In the genomic region with DNA sequence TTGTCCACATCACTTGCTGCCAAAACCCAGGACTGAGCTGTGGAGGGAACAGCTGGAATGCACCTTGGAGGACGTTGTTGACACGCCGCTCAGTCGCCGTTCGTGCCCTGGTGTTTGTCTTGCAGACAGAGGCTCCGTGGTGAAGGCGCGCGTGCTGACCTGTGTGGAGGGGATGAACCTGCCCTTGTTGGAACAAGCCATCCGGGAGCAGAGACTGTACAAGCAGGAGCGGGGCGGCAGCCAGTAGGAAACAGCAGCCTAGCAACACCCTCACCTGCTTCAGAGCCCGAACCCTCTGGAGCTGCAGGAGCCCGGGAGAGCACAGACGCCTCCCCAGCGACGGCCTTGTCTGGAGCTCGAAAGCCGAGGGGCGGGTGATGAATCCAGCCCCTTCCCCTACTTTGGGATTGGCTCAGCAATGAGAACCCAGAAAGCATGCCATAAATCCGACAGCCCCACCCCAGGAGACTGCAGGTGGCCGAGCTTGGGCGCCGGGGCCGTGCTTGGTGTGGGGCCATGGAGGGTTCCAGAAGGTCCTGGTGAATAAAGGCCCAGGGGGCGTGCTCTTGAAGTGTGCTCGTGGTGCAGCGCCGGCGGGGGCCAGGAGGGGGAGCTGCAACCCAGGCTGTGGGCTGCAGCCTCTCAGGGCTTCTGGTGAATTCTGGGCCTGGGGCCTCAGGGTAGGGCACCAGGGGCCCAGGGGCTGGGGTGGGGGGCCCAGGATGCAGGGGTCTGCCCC, we compare ENCODE assay signal across 8 cellular contexts. TPM values are rescaled to one million over a fixed set of nuclear protein-coding genes. Genes with fewer than 3 reads are reported as not detected.
DNase-seq lines count a peak whose midpoint lies in the region; ATAC-seq, FAIRE-seq and TF ChIP-seq lines count a peak whose summit lies in the region.

No MANE protein-coding gene starts in this region.

- no peaks in the 10 kb centered on the region for H3K9me3 ChIP-seq in A549

- peaks cover 15% of the 10 kb centered on the region; the same call in 2 of the 3 replicates for H3K4me1 ChIP-seq in A549

- no peak overlapping the region for H3K4me2 ChIP-seq in A549

- peak overlapping the region in 1 of 2 experiments; percentile 52; a peak in 2 of 6 replicates for H3K27ac ChIP-seq in A549

- TF ChIP-seq POLR2A in A549 (IDR thresholded peaks at IDR 0.05; ENCODE audit: low read length): no peak

- DNase-seq in A549 (ENCODE audit: low read depth in 1 of 2, low spot score in 1 of 2) (peak; percentile 73 to 96), GM13977 (ENCODE audit: low spot score) (peak; percentile 85), RCC 7860 (ENCODE audit: low spot score) (peak; percentile 20), left cardiac atrium (peak; percentile 38), NCI-H1105 treated with DMSO at 0.1 percent for 48 hours (lab: John Stamatoyannopoulos, UW) (no peak)
- DNase-seq in activated naive CD4-positive, alpha-beta T cell (lab: John Stamatoyannopoulos, UW): peak; percentile 19 to 63 (median 44)
- DNase-seq in stimulated activated CD4-positive, alpha-beta T cell treated with anti-CD3 and anti-CD28 coated beads, Interleukin-15, amount 100 ng/mL, for 24 hours: peak; percentile 77

- POLR2A ChIA-PET in A549 (lab: Yijun Ruan, JAX): interaction anchor here (0.9 to 1.3 kb wide), 2 partner anchors 95 to 121 kb away, joined by 3 to 4 read pairs; a partner anchor contains a TSS

- peak; percentile 72 to 74 for TF ChIP-seq RAD21 in A549 (conservative IDR thresholded peaks at IDR 0.05 in 1 of 2, IDR thresholded peaks at IDR 0.05 in 1 of 2)

- FAIRE-seq in A549 (lab: Jason Lieb, UNC): no peak
- no peak for FAIRE-seq in RCC 7860 (lab: Jason Lieb, UNC)

- CTCF ChIA-PET in A549 (lab: Yijun Ruan, JAX): interaction anchor here (0.6 to 24.2 kb wide), 45 partner anchors 10 to 685 kb away, joined by 3 to 408 read pairs (median 4); a partner anchor contains a TSS

- 64% methylated on average over 27 of the region's 31 CpGs for WGBS in A549 (ENCODE audit: missing lambda C conversion rate)

- no peak for TF ChIP-seq EP300 in A549 (IDR thresholded peaks at IDR 0.05)

- no peak overlapping the region for H3K4me3 ChIP-seq in A549

- TF ChIP-seq CTCF in A549 (IDR thresholded peaks at IDR 0.05): peak; percentile 77
- peak; percentile 92 for TF ChIP-seq CTCF in GM13977 (IDR thresholded peaks at IDR 0.05; ENCODE audit: extremely low read depth, insufficient read depth, missing control alignments)

- ATAC-seq in A549: peak; percentile 68 to 84; a peak in 5 of 6 replicates
- ATAC-seq in left cardiac atrium: peak in 1 of 2 donors; percentile 18
- ATAC-seq in GM19397 (IDR thresholded peaks at IDR 0.05; ENCODE audit: unreplicated experiment): no peak

- intact Hi-C loops in left cardiac atrium (cut with DNase I): no loop called here

- in situ Hi-C loops in GM13977 (cut with MboI; ENCODE audit: low pct_unique_long_range_greater_than_20kb, low sequenced_read_pairs, unreplicated experiment): loop anchor here (10.0 kb wide), 1 partner anchor 95 kb away; a partner anchor contains a TSS

TF ChIP-seq in A549, 52 proteins besides CTCF, POLR2A, EP300 and RAD21:
- TF ChIP-seq JUNB (IDR thresholded peaks at IDR 0.05) (no peak), CEBPB (IDR thresholded peaks at IDR 0.05) (no peak), CHD2 (IDR thresholded peaks at IDR 0.05; ENCODE audit: low read length, partially characterized antibody) (no peak), SMC3 (IDR thresholded peaks at IDR 0.05) (peak; percentile 41; the same call in 1 of the 3 replicates)
- TF ChIP-seq, protein P1, sequence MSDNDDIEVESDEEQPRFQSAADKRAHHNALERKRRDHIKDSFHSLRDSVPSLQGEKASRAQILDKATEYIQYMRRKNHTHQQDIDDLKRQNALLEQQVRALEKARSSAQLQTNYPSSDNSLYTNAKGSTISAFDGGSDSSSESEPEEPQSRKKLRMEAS (IDR thresholded peaks at IDR 0.05): peak; percentile 60; the same call in 1 of the 2 replicates

RNA-seq across cellular contexts. Expression of a gene that starts 0.5 kb away (rescaled TPM):
- polyA plus RNA-seq in A549 (2011; rRNA removed): 5.5 and 8.6 TPM in 2 replicates
- polyA plus RNA-seq in A549 (2012; cell fraction: cytosol; rRNA removed): 7.9 and 9.5 TPM in 2 replicates
- 68.8 and 71.9 TPM in 2 replicates for polyA plus RNA-seq in A549 (2012; cell fraction: nucleus; rRNA removed)
- polyA plus RNA-seq in A549 (2017; fragmentation: RNase III; extraction: RNeasy Plus Mini Kit Qiagen cat#74134 plus additional on column Dnase treatment): 4.7 to 5.2 TPM (median 5.1 TPM) in 3 replicates
- polyA minus RNA-seq in A549 (2011; rRNA and poly(A)+ RNA removed): 1.0 and 3.3 TPM in 2 replicates
- total RNA-seq in left cardiac atrium: 1 to 10 TPM; 3.5 to 3.9 TPM

RNA-seq across cellular contexts. Expression of a gene that starts 21.1 kb away (rescaled TPM):
- 11.8 TPM in 2 replicates for polyA plus RNA-seq in A549 (2011; rRNA removed)
- polyA plus RNA-seq in A549 (2012; cell fraction: cytosol; rRNA removed): 22.1 and 25.8 TPM in 2 replicates
- 45.2 and 46.8 TPM in 2 replicates for polyA plus RNA-seq in A549 (2012; cell fraction: nucleus; rRNA removed)
- polyA plus RNA-seq in A549 (2017; fragmentation: RNase III; extraction: RNeasy Plus Mini Kit Qiagen cat#74134 plus additional on column Dnase treatment): 15.7 to 16.7 TPM (median 15.9 TPM) in 3 replicates
- polyA minus RNA-seq in A549 (2011; rRNA and poly(A)+ RNA removed): 12.9 and 14.4 TPM in 2 replicates
- 10 to 100 TPM; 10.2 to 12.2 TPM for total RNA-seq in left cardiac atrium

RNA-seq across cellular contexts. Expression of a gene that starts 21.2 kb away (rescaled TPM):
- polyA plus RNA-seq in A549 (2011; rRNA removed) (31.1 and 34.3 TPM in 2 replicates), A549 (2017; fragmentation: RNase III; extraction: RNeasy Plus Mini Kit Qiagen cat#74134 plus additional on column Dnase treatment) (16.0 to 17.9 TPM (median 17.2 TPM) in 3 replicates)
- polyA plus RNA-seq in A549 (2012; cell fraction: cytosol; rRNA removed): 10.4 and 14.4 TPM in 2 replicates
- 14.9 and 17.1 TPM in 2 replicates for polyA plus RNA-seq in A549 (2012; cell fraction: nucleus; rRNA removed)
- polyA minus RNA-seq in A549 (2011; rRNA and poly(A)+ RNA removed): 101 and 107 TPM in 2 replicates
- total RNA-seq in left cardiac atrium: 10 to 100 TPM; 57.8 to 62.0 TPM

RNA-seq across cellular contexts. Expression of a gene that starts 26.9 kb away (rescaled TPM):
- polyA plus RNA-seq in A549 (2011; rRNA removed) (4.0 and 4.1 TPM in 2 replicates), A549 (2017; fragmentation: RNase III; extraction: RNeasy Plus Mini Kit Qiagen cat#74134 plus additional on column Dnase treatment) (11.2 to 14.6 TPM (median 13.9 TPM) in 3 replicates)
- polyA plus RNA-seq in A549 (2012; cell fraction: cytosol; rRNA removed): 9.5 and 11.2 TPM in 2 replicates
- 44.4 and 69.3 TPM in 2 replicates for polyA plus RNA-seq in A549 (2012; cell fraction: nucleus; rRNA removed)
- 2.5 and 4.9 TPM in 2 replicates for polyA minus RNA-seq in A549 (2011; rRNA and poly(A)+ RNA removed)
- under 1 TPM; 0.29 to 0.39 TPM for total RNA-seq in left cardiac atrium

RNA-seq across cellular contexts. Expression of a gene that starts 59.3 kb away (rescaled TPM):
- 7.9 and 8.5 TPM in 2 replicates for polyA plus RNA-seq in A549 (2011; rRNA removed)
- polyA plus RNA-seq in A549 (2012; cell fraction: cytosol; rRNA removed): 20.6 and 24.2 TPM in 2 replicates
- 113 and 149 TPM in 2 replicates for polyA plus RNA-seq in A549 (2012; cell fraction: nucleus; rRNA removed)
- 14.6 to 17.8 TPM (median 17.3 TPM) in 3 replicates for polyA plus RNA-seq in A549 (2017; fragmentation: RNase III; extraction: RNeasy Plus Mini Kit Qiagen cat#74134 plus additional on column Dnase treatment)
- 14.7 and 15.0 TPM in 2 replicates for polyA minus RNA-seq in A549 (2011; rRNA and poly(A)+ RNA removed)
- total RNA-seq in left cardiac atrium: 1 to 10 TPM; 3.0 to 4.7 TPM
